15 cellular contexts compared by ENCODE assay signal in genomic region chr13:49806126-49806536, GRCh38.
"Had no signal": no experiment of that assay in that cellular context is flagged by ENCODE, and none has a peak within 500 bp of the region (broad histone marks: within the 10 kb centered on the region; RNA-seq: fewer than 3 reads in every experiment).

No MANE protein-coding gene starts in this region.

- H3K4me3 ChIP-seq: left ventricle myocardium inferior, sigmoid colon, transverse colon had no signal

- H3K27me3 ChIP-seq: sigmoid colon, transverse colon had no signal

- ATAC-seq: activated CD4-positive, alpha-beta T cell treated with anti-CD3 and anti-CD28 coated beads for 36 hours; activated CD8-positive, alpha-beta T cell treated with anti-CD3 and anti-CD28 coated beads, Interleukin-2, amount 10 ng/mL, durations not matched to agents 7 days and 5 days; activated naive CD8-positive, alpha-beta T cell treated with anti-CD3 and anti-CD28 coated beads, Interleukin-2, amount 50 U/mL, for 24 hours had no signal

- H3K27ac ChIP-seq: left ventricle myocardium inferior, sigmoid colon, transverse colon had no signal

- H3K9me3 ChIP-seq: sigmoid colon, transverse colon had no signal

- H3K4me1 ChIP-seq: transverse colon had no signal

- DNase-seq: activated CD4-positive, alpha-beta T cell treated with anti-CD3 and anti-CD28 coated beads for 36 hours; activated CD8-positive, alpha-beta T cell treated with anti-CD3 and anti-CD28 coated beads, Interleukin-2, amount 10 ng/mL, durations not matched to agents 7 days and 5 days; activated naive CD4-positive, alpha-beta T cell treated with Interleukin-2 at 50 U/mL for 16 hours; activated naive CD8-positive, alpha-beta T cell treated with anti-CD3 and anti-CD28 coated beads, Interleukin-2, amount 50 U/mL, for 24 hours; effector memory CD4-positive, alpha-beta T cell; immature natural killer cell; left ventricle myocardium inferior; mesenchymal stem cell; nephron progenitor cell; sigmoid colon; stimulated activated CD4-positive, alpha-beta T cell treated with anti-CD3 and anti-CD28 coated beads, Interleukin-12 subunit alpha, Interleukin-12 subunit beta, amount 100 ng/mL, for 4 hours; stimulated activated naive CD4-positive, alpha-beta T cell; substantia nigra; T-helper 9 cell; transverse colon had no signal

- H3K36me3 ChIP-seq: left ventricle myocardium inferior, sigmoid colon, transverse colon had no signal
